In genomic region chr4:76377922-76378321, GRCh38 we compare ENCODE assay signal across 8 cellular contexts. TPM values are rescaled to one million over a fixed set of nuclear protein-coding genes. Genes with fewer than 3 reads are reported as not detected.
A peak's percentile ranks its signal among the peaks of the same experiment; 100 is the strongest.
DNase-seq lines count a peak whose midpoint lies in the region; ATAC-seq, FAIRE-seq and TF ChIP-seq lines count a peak whose summit lies in the region.

No MANE protein-coding gene starts in this region.

- no peak overlapping the region for H3K27ac Mint-ChIP-seq in naive thymus-derived CD8-positive, alpha-beta T cell

- peaks cover 0 to 14% (median 0%) of the 10 kb centered on the region in 9 donors for H3K9me3 Mint-ChIP-seq in naive thymus-derived CD8-positive, alpha-beta T cell

- in situ Hi-C loops in K562 (cut with MboI): no loop called here

- H3K79me2 ChIP-seq in K562 (ENCODE audit: control insufficient read depth, insufficient read depth, low read length): no peaks in the 10 kb centered on the region

- no peak for FAIRE-seq in K562 (lab: Jason Lieb, UNC)
- FAIRE-seq in frontal cortex (lab: Jason Lieb, UNC): no peak

- intact Hi-C loops in left ventricle myocardium inferior (cut with micrococcal nuclease): no loop called here
- intact Hi-C loops in cardiac septum (cut with DNase I): loop anchor here (2.0 kb wide), 1 partner anchor 195 kb away; no protein-coding TSS in a partner anchor
- intact Hi-C loops in K562 (cut with micrococcal nuclease): loop anchor here (1.0 to 10.0 kb wide), 3 partner anchors 76 to 198 kb away; partner anchors contain the start of gene FAM47E
- intact Hi-C loops in dorsolateral prefrontal cortex (cut with DNase I): no loop called here
- intact Hi-C loops in posterior vena cava (cut with DNase I): no loop called here

- peaks cover 13% of the 10 kb centered on the region for H3K9me3 ChIP-seq in left ventricle myocardium inferior (replicated peaks)
- H3K9me3 ChIP-seq in K562 (replicated peaks; ENCODE audit: control insufficient read depth, insufficient read depth, low read depth, low read length): no peaks in the 10 kb centered on the region; the same call in 1 of the 2 replicates

- TF ChIP-seq POLR2A in K562 (conservative IDR thresholded peaks at IDR 0.05): no peak

- H3K27me3 Mint-ChIP-seq in naive thymus-derived CD8-positive, alpha-beta T cell: no peaks in the 10 kb centered on the region

- H3K9ac ChIP-seq in K562 (ENCODE audit: insufficient read depth in 1 of 2, low read depth in 2 of 2, low read length in 2 of 2): no peak overlapping the region

- H3K4me1 Mint-ChIP-seq in naive thymus-derived CD8-positive, alpha-beta T cell: peaks cover 0 to 1% (median 0%) of the 10 kb centered on the region in 4 donors

- peak; percentile 83 for ATAC-seq in K562
- peak in 1 of 2 donors; percentile 38 for ATAC-seq in naive thymus-derived CD8-positive, alpha-beta T cell

- H2AFZ ChIP-seq in K562 (ENCODE audit: low read depth, low read length): peak overlapping the region; percentile 42; the same call in 1 of the 2 replicates

- H3K4me1 ChIP-seq in left ventricle myocardium inferior (peaks cover 7% of the 10 kb centered on the region), K562 (replicated peaks in 1 of 2; ENCODE audit: control insufficient read depth in 2 of 2, insufficient read depth in 2 of 2, low read length in 2 of 2) (peaks cover 0 to 7% of the 10 kb centered on the region in 2 experiments; a peak in 1 of 5 replicates)

- H3K36me3 ChIP-seq in left ventricle myocardium inferior (no peaks in the 10 kb centered on the region), K562 (ENCODE audit: control insufficient read depth, insufficient read depth, low read length) (no peaks in the 10 kb centered on the region)

- no TSS peak for BruUV-seq in K562 (replicated peaks; lab: Mats Ljungman, UMichigan)

- no peaks in the 10 kb centered on the region for H3K9me1 ChIP-seq in K562 (ENCODE audit: control insufficient read depth, insufficient read depth, low read length)

- no peaks in the 10 kb centered on the region for H3K27me3 ChIP-seq in left ventricle myocardium inferior (ENCODE audit: low read depth)
- H3K27me3 ChIP-seq in K562 (ENCODE audit: control insufficient read depth in 2 of 2, insufficient read depth in 2 of 2, low read length in 2 of 2): no peaks in the 10 kb centered on the region
- no peaks in the 10 kb centered on the region for H3K27me3 ChIP-seq in dorsolateral prefrontal cortex

- TF ChIP-seq CTCF in left ventricle myocardium inferior (IDR thresholded peaks at IDR 0.05; ENCODE audit: borderline replicate concordance): peak; percentile 46
- peak; percentile 75 to 79 (median 77) for TF ChIP-seq CTCF in K562 (IDR thresholded peaks at IDR 0.05 in 2 of 3, conservative IDR thresholded peaks at IDR 0.05 in 1 of 3; ENCODE audit: insufficient read depth in 2 of 3, low read depth in 1 of 3, low read length in 3 of 3)
- peak in 21 of 56 donors; percentile 6 to 28 (median 16) for TF ChIP-seq CTCF in dorsolateral prefrontal cortex (IDR thresholded peaks at IDR 0.05 in 54 of 56, conservative IDR thresholded peaks at IDR 0.05 in 2 of 56; ENCODE audit: low read depth in 1 of 56, partially characterized antibody in 56 of 56)

- peak; percentile 54 to 83 for TF ChIP-seq RAD21 in K562 (CRISPR knock-in tag; conservative IDR thresholded peaks at IDR 0.05 in 1 of 2, IDR thresholded peaks at IDR 0.05 in 1 of 2)

- POLR2A ChIA-PET in K562 (lab: Yijun Ruan, JAX): interaction anchor here (0.7 to 2.3 kb wide), 5 partner anchors 9 to 228 kb away, joined by 3 to 6 read pairs (median 3); no protein-coding TSS in a partner anchor
- POLR2A ChIA-PET in naive thymus-derived CD8-positive, alpha-beta T cell (lab: Charles Lee): interaction anchor here (1.2 kb wide), 1 partner anchor 198 kb away, joined by 5 read pairs; no protein-coding TSS in a partner anchor

- WGBS in K562 (ENCODE audit: insufficient coverage, low coverage, missing lambda C conversion rate): 8% methylated on average over 5 of the region's 5 CpGs

- H3K27ac ChIP-seq in left ventricle myocardium inferior (replicated peaks): no peak overlapping the region
- no peak overlapping the region for H3K27ac ChIP-seq in K562 (ENCODE audit: extremely low read depth, low read depth, low read length)
- no peak overlapping the region for H3K27ac ChIP-seq in dorsolateral prefrontal cortex

- no peaks in the 10 kb centered on the region for H4K20me1 ChIP-seq in K562 (replicated peaks; ENCODE audit: control insufficient read depth, insufficient read depth, low read length)

- no peak for DNase-seq in left ventricle myocardium inferior
- no peak for DNase-seq in cardiac septum (ENCODE audit: low spot score)
- DNase-seq in RKO (ENCODE audit: low spot score): peak; percentile 49
- DNase-seq in K562 (ENCODE audit: extremely low read depth in 1 of 4, low spot score in 3 of 4): peak; percentile 31 to 69 (median 49)
- peak in 9 of 10 donors; percentile 4 to 43 (median 22) for DNase-seq in naive thymus-derived CD8-positive, alpha-beta T cell
- no peak for DNase-seq in frontal cortex (ENCODE audit: low spot score in 2 of 2)
- DNase-seq in dorsolateral prefrontal cortex: no peak
- no peak for DNase-seq in posterior vena cava (ENCODE audit: low spot score)

- H3K4me3 Mint-ChIP-seq in naive thymus-derived CD8-positive, alpha-beta T cell: no peak overlapping the region

- H3K4me2 ChIP-seq in K562 (ENCODE audit: insufficient read depth, low read length): no peak overlapping the region

- no peak for TF ChIP-seq EP300 in K562 (IDR thresholded peaks at IDR 0.05; ENCODE audit: low read length)

- no peak overlapping the region for H3K4me3 ChIP-seq in left ventricle myocardium inferior
- no peak overlapping the region for H3K4me3 ChIP-seq in K562
- H3K4me3 ChIP-seq in dorsolateral prefrontal cortex: no peak overlapping the region

- CTCF ChIA-PET in K562 (lab: Yijun Ruan, JAX; ENCODE audit: low intra/inter-chr PET ratio): interaction anchor here (2.5 kb wide), 1 partner anchor 198 kb away, joined by 13 read pairs; no protein-coding TSS in a partner anchor

- peaks cover 0 to 5% (median 0%) of the 10 kb centered on the region in 3 donors for H3K36me3 Mint-ChIP-seq in naive thymus-derived CD8-positive, alpha-beta T cell

TF ChIP-seq in K562, 482 proteins besides CTCF, POLR2A, EP300 and RAD21 (continues in another document):
- TF ChIP-seq NFIC (IDR thresholded peaks at IDR 0.05): peak; percentile 51

RNA-seq across cellular contexts. Expression of gene CCDC158, which starts 43.0 kb away (rescaled TPM):
- total RNA-seq in left ventricle myocardium inferior: 0.11 TPM
- total RNA-seq in cardiac septum: 0.81 TPM
- total RNA-seq in K562 (2011; cell fraction: chromatin; rRNA removed; ENCODE audit: low replicate concordance): not detected in 2 replicates
- not detected in 2 replicates for total RNA-seq in K562 (2011; cell fraction: nucleolus; rRNA removed)
- total RNA-seq in K562 (2011; cell fraction: nucleoplasm; rRNA removed): not detected in 2 replicates
- total RNA-seq in K562 (2014; rRNA removed): not detected in 2 replicates
- not detected in 2 replicates for total RNA-seq in K562 (2014; rRNA removed; fragmentation: Illumina TruSeq; extraction: Trizol)
- not detected in 2 replicates for total RNA-seq in K562 (2015; rRNA removed; fragmentation: Illumina TruSeq; extraction: Trizol)
- total RNA-seq in K562 (2021): not detected in 2 replicates
- polyA plus RNA-seq in K562 (2011; rRNA removed): not detected in 2 replicates
- not detected in 2 replicates for polyA plus RNA-seq in K562 (2011; cell fraction: cytosol; rRNA removed)
- not detected in 2 replicates for polyA plus RNA-seq in K562 (2011; cell fraction: nucleus; rRNA removed)
- not detected in 2 replicates for polyA plus RNA-seq in K562 (2012)
- not detected in 2 replicates for polyA plus RNA-seq in K562 (2014; fragmentation: Illumina TruSeq; extraction: Trizol)
- not detected for polyA plus RNA-seq in K562 (2014; fragmentation: Nextera tagmentation; extraction: Ambion mirVana)
- not detected in 2 replicates for polyA plus RNA-seq in K562 (2014; rRNA removed)
- polyA minus RNA-seq in K562 (2011; rRNA and poly(A)+ RNA removed): not detected in 2 replicates
- polyA minus RNA-seq in K562 (2011; cell fraction: cytosol; rRNA and poly(A)+ RNA removed): not detected in 2 replicates
- polyA minus RNA-seq in K562 (2011; cell fraction: nucleus; rRNA and poly(A)+ RNA removed): not detected in 2 replicates
- total RNA-seq in naive thymus-derived CD8-positive, alpha-beta T cell: not detected
- polyA plus RNA-seq in naive thymus-derived CD8-positive, alpha-beta T cell: not detected
- 6.1 TPM for total RNA-seq in frontal cortex
- total RNA-seq in dorsolateral prefrontal cortex: 1 to 10 TPM; 1.1 to 8.1 (median 3.1) TPM
- 1 to 10 TPM; 2.0 to 2.3 TPM for total RNA-seq in posterior vena cava

RNA-seq across cellular contexts. Expression of gene SHROOM3, which starts 57.1 kb away (rescaled TPM):
- total RNA-seq in left ventricle myocardium inferior: 16.2 TPM
- 25.0 TPM for total RNA-seq in cardiac septum
- not detected in 2 replicates for total RNA-seq in K562 (2011; cell fraction: chromatin; rRNA removed; ENCODE audit: low replicate concordance)
- total RNA-seq in K562 (2011; cell fraction: nucleolus; rRNA removed): not detected in 2 replicates
- not detected in 2 replicates for total RNA-seq in K562 (2011; cell fraction: nucleoplasm; rRNA removed)
- total RNA-seq in K562 (2014; rRNA removed): not detected in 2 replicates
- not detected in 2 replicates for total RNA-seq in K562 (2014; rRNA removed; fragmentation: Illumina TruSeq; extraction: Trizol)
- not detected in 2 replicates for total RNA-seq in K562 (2015; rRNA removed; fragmentation: Illumina TruSeq; extraction: Trizol)
- 0.07 and 0.22 TPM in 2 replicates for total RNA-seq in K562 (2021)
- not detected in 2 replicates for polyA plus RNA-seq in K562 (2011; rRNA removed)
- polyA plus RNA-seq in K562 (2011; cell fraction: cytosol; rRNA removed): not detected in 2 replicates
- not detected in 2 replicates for polyA plus RNA-seq in K562 (2011; cell fraction: nucleus; rRNA removed)
- polyA plus RNA-seq in K562 (2012): 0.08 TPM in 1 of 2 replicates, not detected in the other
- polyA plus RNA-seq in K562 (2014; fragmentation: Illumina TruSeq; extraction: Trizol): not detected in 2 replicates
- polyA plus RNA-seq in K562 (2014; fragmentation: Nextera tagmentation; extraction: Ambion mirVana): under 1 TPM in 1 of 2 experiments, not detected in 1; 0.01 TPM
- polyA plus RNA-seq in K562 (2014; rRNA removed): not detected in 2 replicates
- polyA minus RNA-seq in K562 (2011; rRNA and poly(A)+ RNA removed): not detected in 2 replicates
- polyA minus RNA-seq in K562 (2011; cell fraction: cytosol; rRNA and poly(A)+ RNA removed): 0.46 TPM in 1 of 2 replicates, not detected in the other
- polyA minus RNA-seq in K562 (2011; cell fraction: nucleus; rRNA and poly(A)+ RNA removed): under 0.01 TPM in 1 of 2 replicates, not detected in the other
- total RNA-seq in naive thymus-derived CD8-positive, alpha-beta T cell: not detected
- not detected for polyA plus RNA-seq in naive thymus-derived CD8-positive, alpha-beta T cell
- 9.8 TPM for total RNA-seq in frontal cortex
- total RNA-seq in dorsolateral prefrontal cortex: 10 to 100 TPM in 117 of 120 experiments, 1 to 10 TPM in 3; 7.6 to 38.2 (median 21.4) TPM
- total RNA-seq in posterior vena cava: 10 to 100 TPM; 71.4 to 77.8 TPM

Comparison
In these comparisons a context has a peak if more than half of its experiments do, and no peak if none do; other contexts are left out.
1. intact Hi-C loops: an anchor here in cardiac septum (2.0 kb wide) and K562 (1.0 to 10.0 kb wide); none called in left ventricle myocardium inferior, dorsolateral prefrontal cortex and posterior vena cava.
2. DNase-seq: peak in RKO (single experiment), K562 (4 of 4) and naive thymus-derived CD8-positive, alpha-beta T cell (9 of 10); none in left ventricle myocardium inferior (single experiment), cardiac septum (single experiment), frontal cortex (0 of 2), dorsolateral prefrontal cortex (0 of 10) and posterior vena cava (single experiment).